8 cellular contexts compared by ENCODE assay signal in genomic region chr17:7438050-7438614, GRCh38. TPM values are rescaled to one million over a fixed set of nuclear protein-coding genes. Genes with fewer than 3 reads are reported as not detected.
DNase-seq lines count a peak whose midpoint lies in the region; ATAC-seq and TF ChIP-seq lines count a peak whose summit lies in the region.

No MANE protein-coding gene starts in this region.

- H3K9me3 ChIP-seq in Caco-2 (no peaks in the 10 kb centered on the region), iPS-18a (ENCODE audit: control insufficient read depth, low read depth, low read length) (no peaks in the 10 kb centered on the region), skeletal muscle tissue (ENCODE audit: control insufficient read depth in 3 of 3, low read length in 3 of 3) (no peaks in the 10 kb centered on the region)

- no peak for TF ChIP-seq CTCF in Caco-2 (IDR thresholded peaks at IDR 0.05; ENCODE audit: insufficient read depth in 1 of 2, low read depth in 1 of 2, low read length in 1 of 2, severe bottlenecking in 1 of 2, unreplicated experiment in 1 of 2)

- H3K9ac ChIP-seq in iPS-18a (ENCODE audit: low read length) (no peak overlapping the region), skeletal muscle tissue (ENCODE audit: low read depth in 1 of 3, low read length in 3 of 3) (peak overlapping the region; percentile 66 to 76 (median 73))

- no peak for DNase-seq in Caco-2
- peak; percentile 43 for DNase-seq in T follicular helper cell (ENCODE audit: low read depth)
- peak; percentile 68 for DNase-seq in astrocyte of the hippocampus (ENCODE audit: low read depth, low spot score)
- DNase-seq in HuH-7.5 (ENCODE audit: low spot score): no peak
- no peak for DNase-seq in pons (ENCODE audit: low spot score)

- no TSS peak for BruUV-seq in Caco-2 (replicated peaks; lab: Mats Ljungman, UMichigan)

- CTCF ChIA-PET in Caco-2 (lab: Charles Lee): interaction anchor here (0.6 kb wide), 1 partner anchor 78 kb away, joined by 3 read pairs; no protein-coding TSS in a partner anchor

- no peaks in the 10 kb centered on the region for H3K36me3 ChIP-seq in Caco-2 (ENCODE audit: control insufficient read depth, insufficient read depth, low read length)
- no peaks in the 10 kb centered on the region for H3K36me3 ChIP-seq in iPS-18a (ENCODE audit: control insufficient read depth, low read depth, low read length)
- no peaks in the 10 kb centered on the region for H3K36me3 ChIP-seq in skeletal muscle tissue (ENCODE audit: control insufficient read depth in 3 of 3, insufficient read depth in 3 of 3, low read length in 3 of 3)

- ATAC-seq in GM18511 (IDR thresholded peaks at IDR 0.05; ENCODE audit: unreplicated experiment): no peak

- H3K27ac Mint-ChIP-seq in Caco-2 (ENCODE audit: unreplicated experiment): no peak overlapping the region

- H3K27me3 ChIP-seq in Caco-2 (replicated peaks; ENCODE audit: control insufficient read depth, insufficient read depth, low read length) (no peaks in the 10 kb centered on the region), iPS-18a (ENCODE audit: control insufficient read depth, insufficient read depth, low read length) (peaks cover 61% of the 10 kb centered on the region), skeletal muscle tissue (ENCODE audit: control insufficient read depth in 3 of 3, insufficient read depth in 3 of 3, low read length in 3 of 3) (peaks cover 0 to 5% (median 0%) of the 10 kb centered on the region in 3 donors)

- H3K27me3 Mint-ChIP-seq in Caco-2 (ENCODE audit: insufficient read depth, unreplicated experiment): no peaks in the 10 kb centered on the region

- H3K27ac ChIP-seq in iPS-18a (ENCODE audit: low read length) (no peak overlapping the region), skeletal muscle tissue (ENCODE audit: low read depth, low read length) (peak overlapping the region; percentile 62)

- H3K4me3 ChIP-seq in Caco-2 (ENCODE audit: low read depth, low read length) (no peak overlapping the region), iPS-18a (ENCODE audit: low read length) (peak overlapping the region; percentile 91), skeletal muscle tissue (ENCODE audit: low read length in 3 of 3) (peak overlapping the region; percentile 50 to 68 (median 65))

- H3K4me1 Mint-ChIP-seq in Caco-2 (ENCODE audit: low read depth, unreplicated experiment): peaks cover 6% of the 10 kb centered on the region

- POLR2A ChIA-PET in Caco-2 (lab: Charles Lee): interaction anchor here (0.5 kb wide), 1 partner anchor 46 kb away, joined by 4 read pairs; no protein-coding TSS in a partner anchor

- H3K9me3 Mint-ChIP-seq in Caco-2 (ENCODE audit: unreplicated experiment): no peaks in the 10 kb centered on the region

- intact Hi-C loops in Caco-2 (cut with micrococcal nuclease; ENCODE audit: unreplicated experiment): loop anchor here (5.0 kb wide), 2 partner anchors 81 to 249 kb away; partner anchors contain the start of genes TMEM95, TP53 and WRAP53

- H3K36me3 Mint-ChIP-seq in Caco-2 (ENCODE audit: insufficient read depth, unreplicated experiment): peaks cover 23% of the 10 kb centered on the region

- peak overlapping the region; percentile 89 for H3K4me3 Mint-ChIP-seq in Caco-2 (ENCODE audit: unreplicated experiment)

- no peaks in the 10 kb centered on the region for H3K4me1 ChIP-seq in Caco-2
- H3K4me1 ChIP-seq in iPS-18a (ENCODE audit: control insufficient read depth, low read depth, low read length): peaks cover 23% of the 10 kb centered on the region
- peaks cover 34 to 53% (median 42%) of the 10 kb centered on the region in 3 donors for H3K4me1 ChIP-seq in skeletal muscle tissue (ENCODE audit: control insufficient read depth in 3 of 3, insufficient read depth in 3 of 3, low read length in 3 of 3)

RNA-seq across cellular contexts. Expression of gene FGF11, which starts 1.2 kb away (rescaled TPM):
- 0.91 and 1.3 TPM in 2 replicates for total RNA-seq in Caco-2 (2022)
- total RNA-seq in skeletal muscle tissue: 1.0 TPM

RNA-seq across cellular contexts. Expression of gene TMEM102, which starts 2.9 kb away (rescaled TPM):
- total RNA-seq in Caco-2 (2022) (2.9 and 3.7 TPM in 2 replicates), skeletal muscle tissue (0.52 TPM)

RNA-seq across cellular contexts. Expression of gene CHRNB1, which starts 6.7 kb away (rescaled TPM):
- total RNA-seq in Caco-2 (2022) (1.7 and 2.6 TPM in 2 replicates), skeletal muscle tissue (31.3 TPM)

RNA-seq across cellular contexts. Expression of gene SPEM3, which starts 9.5 kb away (rescaled TPM):
- total RNA-seq in Caco-2 (2022) (not detected in 2 replicates), skeletal muscle tissue (not detected)

RNA-seq across cellular contexts. Expression of gene SPEM2, which starts 12.7 kb away (rescaled TPM):
- total RNA-seq in Caco-2 (2022): not detected in 2 replicates
- not detected for total RNA-seq in skeletal muscle tissue

Comparison
In these comparisons a context has a peak if more than half of its experiments do, and no peak if none do; other contexts are left out.
1. DNase-seq: peak in T follicular helper cell (single experiment) and astrocyte of the hippocampus (single experiment); none in Caco-2 (0 of 2), HuH-7.5 (single experiment) and pons (single experiment).